In genomic region chr7:131500357-131500756, GRCh38 we compare ENCODE assay signal across 1 cellular context.
TF ChIP-seq lines count a peak whose summit lies in the region.

No MANE protein-coding gene starts in this region.

TF ChIP-seq in H1, 55 proteins besides CTCF, POLR2A, EP300 and RAD21:
- TF ChIP-seq JUN (IDR thresholded peaks at IDR 0.05; ENCODE audit: low read depth, low read length) (no peak), CBX5 (IDR thresholded peaks at IDR 0.05; ENCODE audit: low read depth, low read length) (no peak), ZNF274 (IDR thresholded peaks at IDR 0.05; ENCODE audit: borderline replicate concordance, extremely low read depth, low read length) (no peak), MAFK (IDR thresholded peaks at IDR 0.05; ENCODE audit: low read depth, low read length) (no peak), POLR2AphosphoS5 (IDR thresholded peaks at IDR 0.05; ENCODE audit: low read depth, low read length) (peak; percentile 89; the same call in 1 of the 2 replicates)
TF ChIP-seq in H1: peak in this region for 1.
